Comparison of ENCODE assay signal across 22 cellular contexts in genomic region chr10:131578472-131578970, GRCh38.
"Had no signal": no experiment of that assay in that cellular context is flagged by ENCODE, and none has a peak within 500 bp of the region (broad histone marks: within the 10 kb centered on the region; RNA-seq: fewer than 3 reads in every experiment).

No MANE protein-coding gene starts in this region.

- H3K36me3 Mint-ChIP-seq: activated naive CD4-positive, alpha-beta T cell treated with anti-CD3 and anti-CD28 coated beads, Interleukin-2, amount 50 U/mL, for 72 hours; mesothelial cell of epicardium; naive thymus-derived CD4-positive, alpha-beta T cell had no signal

- H3K27me3 ChIP-seq: gastrocnemius medialis, hepatocyte, right atrium auricular region had no signal

- H3K4me3 Mint-ChIP-seq: activated T-cell treated with anti-CD3 and anti-CD28 coated beads, Interleukin-2, amount 50 U/mL, for 72 hours; dendritic cell treated with granulocyte-macrophage colony-stimulating factor and Interleukin-4, amounts not matched to agents 40 ng/mL and 50 ng/mL, for 4 days; mesothelial cell of epicardium; naive thymus-derived CD4-positive, alpha-beta T cell had no signal

- H3K9me3 ChIP-seq: breast epithelium, gastrocnemius medialis, right atrium auricular region, spleen, thoracic aorta had no signal

- DNase-seq: activated CD4-positive, alpha-beta T cell treated with anti-CD3 and anti-CD28 coated beads for 48 hours; activated CD4-positive, alpha-beta T cell treated with anti-CD3 and anti-CD28 coated beads, Interleukin-2, amount 50 U/mL, for 48 hours; activated naive CD4-positive, alpha-beta T cell; activated T-cell treated with anti-CD3 and anti-CD28 coated beads, Interleukin-2, amount 50 U/mL, for 72 hours; central memory CD4-positive, alpha-beta T cell; effector CD4-positive, alpha-beta T cell; gastrocnemius medialis; left cardiac atrium; left ventricle myocardium superior; naive thymus-derived CD4-positive, alpha-beta T cell; nucleus accumbens; stimulated activated naive CD8-positive, alpha-beta T cell treated with anti-CD3 and anti-CD28 coated beads, Interleukin-15, Interleukin-2, amounts not matched to agents 100 U/mL and 50 U/mL, for 24 hours; trophoblast cell had no signal

- H3K9me3 Mint-ChIP-seq: activated naive CD4-positive, alpha-beta T cell treated with anti-CD3 and anti-CD28 coated beads, Interleukin-2, amount 50 U/mL, for 72 hours; activated T-cell treated with anti-CD3 and anti-CD28 coated beads, Interleukin-2, amount 50 U/mL, for 72 hours; dendritic cell treated with granulocyte-macrophage colony-stimulating factor and Interleukin-4, amounts not matched to agents 40 ng/mL and 50 ng/mL, for 4 days; mesothelial cell of epicardium; naive thymus-derived CD4-positive, alpha-beta T cell had no signal

- H3K4me1 ChIP-seq: breast epithelium, right atrium auricular region, spleen had no signal

- H3K27ac Mint-ChIP-seq: activated naive CD4-positive, alpha-beta T cell treated with anti-CD3 and anti-CD28 coated beads, Interleukin-2, amount 50 U/mL, for 72 hours; activated T-cell treated with anti-CD3 and anti-CD28 coated beads, Interleukin-2, amount 50 U/mL, for 72 hours; dendritic cell treated with granulocyte-macrophage colony-stimulating factor and Interleukin-4, amounts not matched to agents 40 ng/mL and 50 ng/mL, for 4 days; mesothelial cell of epicardium; naive thymus-derived CD4-positive, alpha-beta T cell had no signal

- ATAC-seq: activated naive CD4-positive, alpha-beta T cell treated with anti-CD3 and anti-CD28 coated beads, Interleukin-2, amount 50 U/mL, for 72 hours; activated T-cell treated with anti-CD3 and anti-CD28 coated beads, Interleukin-2, amount 50 U/mL, for 72 hours; gastrocnemius medialis; left cardiac atrium; left ventricle myocardium superior; stimulated activated naive CD8-positive, alpha-beta T cell treated with anti-CD3 and anti-CD28 coated beads, Interleukin-15, Interleukin-2, amounts not matched to agents 100 U/mL and 50 U/mL, for 24 hours had no signal

- H3K27ac ChIP-seq: breast epithelium, gastrocnemius medialis, hepatocyte, right atrium auricular region, spleen, thoracic aorta, VCaP had no signal

- H3K4me3 ChIP-seq: breast epithelium, gastrocnemius medialis, hepatocyte, right atrium auricular region, spleen, thoracic aorta had no signal

- H3K36me3 ChIP-seq: breast epithelium, gastrocnemius medialis, right atrium auricular region, spleen, thoracic aorta had no signal

- H3K4me1 Mint-ChIP-seq: mesothelial cell of epicardium had no signal
